ENCODE assay signal across 10 cellular contexts in the genomic region with DNA sequence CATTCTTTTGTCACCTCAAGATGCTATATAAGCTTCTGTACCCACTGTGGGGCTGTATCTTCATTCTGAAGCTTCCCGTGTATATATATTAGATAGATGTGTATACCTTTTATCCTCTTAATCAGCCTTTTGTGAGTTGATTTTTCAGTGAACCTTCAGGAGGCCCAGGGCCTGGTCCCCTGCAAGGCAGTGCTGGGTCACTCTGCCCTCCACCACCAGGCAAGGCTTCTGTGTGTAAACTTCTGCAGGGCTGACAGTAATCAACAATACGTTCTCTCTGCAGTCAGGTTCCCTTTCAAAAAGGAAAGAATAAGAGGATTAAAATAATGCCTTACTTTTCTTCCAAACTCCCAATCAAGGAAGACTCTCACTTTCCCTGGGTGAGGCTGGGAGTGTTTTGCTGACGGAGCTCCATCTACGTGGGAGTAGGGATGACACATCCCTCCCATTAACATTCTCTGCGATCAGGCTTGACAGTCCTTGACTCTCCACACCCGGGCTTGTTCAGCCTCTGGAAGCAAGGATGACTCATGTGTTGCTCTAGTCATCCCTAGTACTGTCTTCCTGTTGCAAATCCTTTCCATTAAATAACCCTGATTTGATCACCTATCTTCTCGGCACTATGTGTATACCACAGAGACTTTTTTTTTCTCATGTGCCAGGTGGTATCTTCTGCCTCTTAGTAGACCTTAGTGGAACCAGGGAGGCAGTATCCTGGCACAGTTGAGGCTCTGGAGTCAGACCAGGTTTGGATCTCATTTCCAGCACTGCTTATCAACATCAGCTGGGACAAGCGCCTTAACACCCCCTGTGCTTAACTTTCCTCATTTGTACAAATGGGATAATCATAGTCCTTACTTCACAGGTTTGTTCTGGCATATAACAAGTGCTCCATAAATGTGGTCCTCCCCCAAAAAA.
DNase-seq lines count a peak whose midpoint lies in the region; ATAC-seq and TF ChIP-seq lines count a peak whose summit lies in the region.
"Had no signal": no experiment of that assay in that cellular context is flagged by ENCODE, and none has a peak within 500 bp of the region (broad histone marks: within the 10 kb centered on the region; RNA-seq: fewer than 3 reads in every experiment).

No MANE protein-coding gene starts in this region.

- H3K27ac ChIP-seq in KOPT-K1 (ENCODE audit: low read depth, low read length, poor library complexity, severe bottlenecking) (peak overlapping the region; percentile 52), caudate nucleus (ENCODE audit: low read depth, low read length) (peak overlapping the region; percentile 13)

- H3K4me1 ChIP-seq in mucosa of descending colon (ENCODE audit: low read depth) = no peaks in the 10 kb centered on the region

- H3K36me3 ChIP-seq in BJ (ENCODE audit: control insufficient read depth, insufficient read depth, low read length) (no peaks in the 10 kb centered on the region), KOPT-K1 (ENCODE audit: insufficient read depth, low read length) (no peaks in the 10 kb centered on the region), mucosa of descending colon (ENCODE audit: low read depth) (no peaks in the 10 kb centered on the region)

- no peak overlapping the region for H3K4me3 ChIP-seq in BJ (ENCODE audit: low read depth, low read length)
- no peak overlapping the region for H3K4me3 ChIP-seq in mucosa of descending colon

- POLR2A ChIA-PET in BJ (lab: Charles Lee) = no interaction called here

- no peaks in the 10 kb centered on the region for H3K9me3 ChIP-seq in KOPT-K1 (ENCODE audit: insufficient read depth, low read length, poor library complexity, severe bottlenecking)
- H3K9me3 ChIP-seq in mucosa of descending colon = no peaks in the 10 kb centered on the region

- peak; percentile 81 for DNase-seq in BJ (ENCODE audit: low read depth)
- DNase-seq in caudate nucleus (lab: John Stamatoyannopoulos, UW) = peak in 45 of 61 donors; percentile 9 to 94 (median 57)
- DNase-seq in mucosa of descending colon = no peak
- DNase-seq in NCI-H1092 (lab: John Stamatoyannopoulos, UW) = no peak
- DNase-seq in activated CD4-positive, alpha-beta T cell treated with anti-CD3 and anti-CD28 coated beads for 1 hour = no peak
- DNase-seq in activated CD4-positive, alpha-beta T cell treated with anti-CD3 and anti-CD28 coated beads, Interleukin-2, amount 50 U/mL, for 1 hour = no peak
- DNase-seq: naive thymus-derived CD4-positive, alpha-beta T cell had no signal

- CTCF ChIA-PET in BJ (lab: Yijun Ruan, JAX) = no interaction called here

- H3K27me3 ChIP-seq in BJ (ENCODE audit: control insufficient read depth, insufficient read depth, low read length) = no peaks in the 10 kb centered on the region

- TF ChIP-seq CTCF in BJ (IDR thresholded peaks at IDR 0.05; ENCODE audit: insufficient read depth, low read depth, low read length) (no peak), mucosa of descending colon (IDR thresholded peaks at IDR 0.05) (no peak)

- intact Hi-C loops in mucosa of descending colon (cut with DNase I, micrococcal nuclease) = no loop called here

- peak; percentile 78 for ATAC-seq in mucosa of descending colon
- no peak for ATAC-seq in GM19035 (IDR thresholded peaks at IDR 0.05; ENCODE audit: unreplicated experiment)
- ATAC-seq: activated naive CD4-positive, alpha-beta T cell treated with anti-CD3 and anti-CD28 coated beads, Interleukin-2, amount 50 U/mL, for 72 hours; naive thymus-derived CD4-positive, alpha-beta T cell had no signal

Comparison
In these comparisons a context has a peak if more than half of its experiments do, and no peak if none do; other contexts are left out.
1. DNase-seq: peak in BJ (single experiment) and caudate nucleus (45 of 61); none in mucosa of descending colon (0 of 3), NCI-H1092 (single experiment), activated CD4-positive, alpha-beta T cell treated with anti-CD3 and anti-CD28 coated beads for 1 hour (single experiment) and activated CD4-positive, alpha-beta T cell treated with anti-CD3 and anti-CD28 coated beads, Interleukin-2, amount 50 U/mL, for 1 hour (single experiment).